Comparison of ENCODE assay signal across 16 cellular contexts in the genomic region with DNA sequence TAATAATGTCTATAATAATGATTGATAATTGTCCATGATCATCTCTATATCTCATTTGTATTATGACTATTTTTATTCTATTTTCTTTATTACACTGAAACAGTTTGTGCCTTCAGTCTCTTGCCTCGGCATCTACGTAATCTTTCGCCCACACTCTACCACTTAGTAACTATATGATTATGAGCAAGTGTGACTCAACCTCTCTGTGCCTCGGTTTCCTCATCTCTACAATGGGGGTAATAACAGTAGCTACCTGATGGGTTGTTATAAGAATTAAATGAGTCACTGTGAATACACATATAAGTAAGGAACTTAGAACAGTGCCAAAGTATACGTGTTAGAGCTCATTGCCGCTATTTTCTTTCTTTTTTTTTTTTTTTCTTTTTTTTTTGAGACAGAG. TPM values are rescaled to one million over a fixed set of nuclear protein-coding genes. Genes with fewer than 3 reads are reported as not detected.
DNase-seq lines count a peak whose midpoint lies in the region; ATAC-seq and TF ChIP-seq lines count a peak whose summit lies in the region.
"Had no signal": no experiment of that assay in that cellular context is flagged by ENCODE, and none has a peak within 500 bp of the region (broad histone marks: within the 10 kb centered on the region; RNA-seq: fewer than 3 reads in every experiment).

No MANE protein-coding gene starts in this region.

- H3K4me3 ChIP-seq in WERI-Rb-1 (ENCODE audit: low read depth, low read length) = peak overlapping the region; percentile 75; the same call in 1 of the 2 replicates
- H3K4me3 ChIP-seq in lower lobe of right lung = peak overlapping the region; percentile 46
- H3K4me3 ChIP-seq in upper lobe of right lung = peak overlapping the region; percentile 49
- no peak overlapping the region for H3K4me3 ChIP-seq in coronary artery

- H3K4me1 ChIP-seq in lower lobe of right lung = peaks cover 26% of the 10 kb centered on the region
- H3K4me1 ChIP-seq in upper lobe of right lung = peaks cover 32% of the 10 kb centered on the region

- no peaks in the 10 kb centered on the region for H3K27me3 ChIP-seq in WERI-Rb-1 (ENCODE audit: insufficient read depth, low read depth, severe bottlenecking)
- peaks cover 17% of the 10 kb centered on the region for H3K27me3 ChIP-seq in lower lobe of right lung (ENCODE audit: low read depth)
- no peaks in the 10 kb centered on the region for H3K27me3 ChIP-seq in upper lobe of right lung

- peak; percentile 51 for DNase-seq in stimulated activated naive CD4-positive, alpha-beta T cell treated with Interleukin-2 at 50 U/mL for 16 hours (lab: John Stamatoyannopoulos, UW)
- no peak for DNase-seq in stimulated activated naive CD4-positive, alpha-beta T cell (lab: John Stamatoyannopoulos, UW)
- DNase-seq in WERI-Rb-1 (no peak), lower lobe of right lung (no peak), upper lobe of right lung (no peak), coronary artery (ENCODE audit: low spot score) (no peak)
- no peak for DNase-seq in effector CD8-positive, alpha-beta T cell (lab: John Stamatoyannopoulos, UW)
- DNase-seq: midbrain, NCI-H2029 treated with DMSO at 0.1 percent for 48 hours, NCI-H69 had no signal

- H3K27ac ChIP-seq in WERI-Rb-1 = no peak overlapping the region
- peak overlapping the region; percentile 85 for H3K27ac ChIP-seq in lower lobe of right lung
- no peak overlapping the region for H3K27ac ChIP-seq in upper lobe of right lung
- H3K27ac ChIP-seq in coronary artery = no peak overlapping the region
- H3K27ac ChIP-seq: RWPE1 had no signal

- no peaks in the 10 kb centered on the region for H3K9me3 ChIP-seq in WERI-Rb-1 (ENCODE audit: severe bottlenecking)
- no peaks in the 10 kb centered on the region for H3K9me3 ChIP-seq in lower lobe of right lung
- H3K9me3 ChIP-seq in upper lobe of right lung = no peaks in the 10 kb centered on the region

- TF ChIP-seq CTCF in WERI-Rb-1 (IDR thresholded peaks at IDR 0.05; ENCODE audit: low read depth, low read length) (no peak), lower lobe of right lung (IDR thresholded peaks at IDR 0.05) (no peak), upper lobe of right lung (IDR thresholded peaks at IDR 0.05) (no peak), coronary artery (IDR thresholded peaks at IDR 0.05) (no peak)

- no peak for ATAC-seq in lower lobe of right lung
- no peak for ATAC-seq in upper lobe of right lung
- no peak for ATAC-seq in GM18858 (IDR thresholded peaks at IDR 0.05; ENCODE audit: unreplicated experiment)

- H3K36me3 ChIP-seq in WERI-Rb-1 = no peaks in the 10 kb centered on the region
- no peaks in the 10 kb centered on the region for H3K36me3 ChIP-seq in lower lobe of right lung
- H3K36me3 ChIP-seq in upper lobe of right lung = no peaks in the 10 kb centered on the region

- intact Hi-C loops in lower lobe of right lung (cut with DNase I) = no loop called here
- intact Hi-C loops in upper lobe of right lung (cut with DNase I) = no loop called here

RNA-seq across cellular contexts. Expression of a gene that starts 3.7 kb away (rescaled TPM):
- total RNA-seq in lower lobe of right lung (7.7 TPM), upper lobe of right lung (6.8 TPM)
- total RNA-seq: astrocyte, H4 had no signal

RNA-seq across cellular contexts. Expression of a gene that starts 11.8 kb away (rescaled TPM):
- 9.9 TPM for total RNA-seq in lower lobe of right lung
- 10.1 TPM for total RNA-seq in upper lobe of right lung

RNA-seq across cellular contexts. Expression of a gene that starts 24.7 kb away (rescaled TPM):
- 13.4 TPM for total RNA-seq in lower lobe of right lung
- 42.6 TPM for total RNA-seq in upper lobe of right lung
- total RNA-seq: astrocyte, H4 had no signal

RNA-seq across cellular contexts. Expression of a gene that starts 32.5 kb away (rescaled TPM):
- 7.7 TPM for total RNA-seq in lower lobe of right lung
- 12.6 TPM for total RNA-seq in upper lobe of right lung
- total RNA-seq: activated CD8-positive, alpha-beta memory T cell treated with anti-CD3 and anti-CD28 coated beads for 36 hours; astrocyte; H4; T-helper 2 cell treated with Interferon-gamma antibody and Interleukin-4, amounts not matched to agents 100 ng/mL and 5 ng/mL, for 36 hours had no signal

RNA-seq across cellular contexts. Expression of a gene that starts 35.1 kb away (rescaled TPM):
- total RNA-seq in lower lobe of right lung = 300 TPM
- total RNA-seq in upper lobe of right lung = 284 TPM
